Comparison of ENCODE assay signal across 1 cellular context in genomic region chr19:4707956-4708650, GRCh38.
TF ChIP-seq lines count a peak whose summit lies in the region.

No MANE protein-coding gene starts in this region.

TF ChIP-seq in GM12878, 131 proteins besides CTCF, POLR2A, EP300 and RAD21 (continued from another document):
- TF ChIP-seq NR2C2 (IDR thresholded peaks at IDR 0.05; ENCODE audit: borderline replicate concordance, control insufficient read depth, insufficient read length, low read depth) (no peak), MYB (IDR thresholded peaks at IDR 0.05; ENCODE audit: borderline replicate concordance, low read depth, low read length) (no peak), RUNX3 (IDR thresholded peaks at IDR 0.05; ENCODE audit: low read length) (no peak), GABPA (IDR thresholded peaks at IDR 0.05; ENCODE audit: low read depth) (no peak), ZNF274 (IDR thresholded peaks at IDR 0.05; ENCODE audit: insufficient read depth, insufficient read length) (no peak), IKZF1 (conservative IDR thresholded peaks at IDR 0.05) (no peak), CEBPB (IDR thresholded peaks at IDR 0.05; ENCODE audit: borderline replicate concordance in 1 of 2, low read depth in 2 of 2, low read length in 2 of 2) (no peak), PAX5 (IDR thresholded peaks at IDR 0.05; ENCODE audit: borderline replicate concordance, low read depth, low read length) (no peak)
